Comparison of ENCODE assay signal across 6 cellular contexts in genomic region chr6:31908255-31908654, GRCh38. TPM values are rescaled to one million over a fixed set of nuclear protein-coding genes. Genes with fewer than 3 reads are reported as not detected.
"Had no signal": no experiment of that assay in that cellular context is flagged by ENCODE, and none has a peak within 500 bp of the region (broad histone marks: within the 10 kb centered on the region; RNA-seq: fewer than 3 reads in every experiment).

No MANE protein-coding gene starts in this region.

RNA-seq across cellular contexts. Expression of gene SLC44A4, which starts 29.5 kb away (rescaled TPM):
- total RNA-seq: activated CD8-positive, alpha-beta memory T cell treated with anti-CD3 and anti-CD28 coated beads for 36 hours; activated naive CD8-positive, alpha-beta T cell treated with anti-CD3 and anti-CD28 coated beads, Interleukin-2, amount 10 ng/mL, durations not matched to agents 7 days and 5 days; cerebellum; Right ventricle myocardium superior; T-helper 1 cell treated with Interleukin-12 subunit alpha and Interleukin-12 subunit beta and Interleukin-4 antibody, amounts not matched to agents 30 ng/mL and 1 ng/mL, for 36 hours had no signal

RNA-seq across cellular contexts. Expression of gene CFB, which starts 37.6 kb away (rescaled TPM):
- total RNA-seq: activated CD8-positive, alpha-beta memory T cell treated with anti-CD3 and anti-CD28 coated beads for 36 hours; SJCRH30 had no signal
